30 cellular contexts compared by ENCODE assay signal in genomic region chr5:4005335-4005734, GRCh38.
"Had no signal": no experiment of that assay in that cellular context is flagged by ENCODE, and none has a peak within 500 bp of the region (broad histone marks: within the 10 kb centered on the region; RNA-seq: fewer than 3 reads in every experiment).

No MANE protein-coding gene starts in this region.

- H3K9ac ChIP-seq: neural progenitor cell had no signal

- H3K27me3 ChIP-seq: ascending aorta, gastrocnemius medialis, neural progenitor cell, spleen, uterus had no signal

- H2AFZ ChIP-seq: neural progenitor cell had no signal

- H3K36me3 ChIP-seq: ascending aorta, gastrocnemius medialis, neural progenitor cell, spleen, thoracic aorta, uterus, WERI-Rb-1 had no signal

- ATAC-seq: gastrocnemius medialis; naive thymus-derived CD8-positive, alpha-beta T cell; right cardiac atrium; stimulated activated naive CD8-positive, alpha-beta T cell treated with anti-CD3 and anti-CD28 coated beads, Interleukin-15, Interleukin-2, amounts not matched to agents 100 U/mL and 50 U/mL, for 24 hours; T-helper 17 cell had no signal

- DNase-seq: activated CD4-positive, alpha-beta memory T cell treated with anti-CD3 and anti-CD28 coated beads for 36 hours; activated CD4-positive, alpha-beta T cell treated with anti-CD3 and anti-CD28 coated beads, Interleukin-2, amount 10 ng/mL, durations not matched to agents 24 days and 14 days; activated CD4-positive, CD25-positive, alpha-beta regulatory T cell treated with anti-CD3 and anti-CD28 coated beads, Interleukin-2, amount 50 U/mL, for 72 hours; activated CD8-positive, alpha-beta memory T cell treated with anti-CD3 and anti-CD28 coated beads, Interleukin-2, amount 50 U/mL, for 4 hours; activated effector memory CD4-positive, alpha-beta T cell treated with anti-CD3 and anti-CD28 coated beads, Interleukin-2, amount 50 U/mL, for 16 hours; activated naive CD4-positive, alpha-beta T cell treated with anti-CD3 and anti-CD28 coated beads for 36 hours; activated naive CD8-positive, alpha-beta T cell treated with anti-CD3 and anti-CD28 coated beads, Interleukin-2, amount 10 ng/mL, durations not matched to agents 7 days and 5 days; activated T-cell treated with anti-CD3 and anti-CD28 coated beads, Interleukin-2, amount 50 U/mL, for 1 hour; dorsolateral prefrontal cortex; effector memory CD4-positive, alpha-beta T cell; erythroblast; gastrocnemius medialis; glutamatergic neuron; naive thymus-derived CD8-positive, alpha-beta T cell; occipital lobe; right cardiac atrium; spleen; stimulated activated naive CD8-positive, alpha-beta T cell treated with anti-CD3 and anti-CD28 coated beads, Interleukin-15, Interleukin-2, amounts not matched to agents 100 U/mL and 50 U/mL, for 24 hours; T-helper 17 cell; T1000; trophoblast cell; uterus; WERI-Rb-1 had no signal

- H3K4me1 Mint-ChIP-seq: activated CD4-positive, alpha-beta T cell treated with anti-CD3 and anti-CD28 coated beads, Interleukin-2, amount 10 ng/mL, durations not matched to agents 24 days and 14 days; activated naive CD8-positive, alpha-beta T cell treated with anti-CD3 and anti-CD28 coated beads, Interleukin-2, amount 10 ng/mL, durations not matched to agents 7 days and 5 days; naive thymus-derived CD8-positive, alpha-beta T cell; neural progenitor cell; T-helper 17 cell had no signal

- H3K9me3 ChIP-seq: ascending aorta, gastrocnemius medialis, thoracic aorta, uterus had no signal

- H3K9me3 Mint-ChIP-seq: neural progenitor cell had no signal

- H3K4me3 ChIP-seq: ascending aorta, coronary artery, dorsolateral prefrontal cortex, gastrocnemius medialis, neural progenitor cell, spleen, thoracic aorta, uterus had no signal

- H3K36me3 Mint-ChIP-seq: activated CD4-positive, alpha-beta memory T cell treated with anti-CD3 and anti-CD28 coated beads for 36 hours; activated naive CD8-positive, alpha-beta T cell treated with anti-CD3 and anti-CD28 coated beads, Interleukin-2, amount 10 ng/mL, durations not matched to agents 7 days and 5 days; brain; naive thymus-derived CD8-positive, alpha-beta T cell; neural progenitor cell had no signal

- H3K27me3 Mint-ChIP-seq: activated CD4-positive, alpha-beta memory T cell treated with anti-CD3 and anti-CD28 coated beads for 36 hours; activated CD4-positive, alpha-beta T cell treated with anti-CD3 and anti-CD28 coated beads, Interleukin-2, amount 10 ng/mL, durations not matched to agents 24 days and 14 days; activated naive CD8-positive, alpha-beta T cell treated with anti-CD3 and anti-CD28 coated beads, Interleukin-2, amount 10 ng/mL, durations not matched to agents 7 days and 5 days; naive thymus-derived CD8-positive, alpha-beta T cell; T-helper 17 cell had no signal

- H3K4me3 Mint-ChIP-seq: activated CD4-positive, alpha-beta memory T cell treated with anti-CD3 and anti-CD28 coated beads for 36 hours; activated CD4-positive, alpha-beta T cell treated with anti-CD3 and anti-CD28 coated beads, Interleukin-2, amount 10 ng/mL, durations not matched to agents 24 days and 14 days; activated naive CD4-positive, alpha-beta T cell treated with anti-CD3 and anti-CD28 coated beads for 36 hours; activated naive CD8-positive, alpha-beta T cell treated with anti-CD3 and anti-CD28 coated beads, Interleukin-2, amount 10 ng/mL, durations not matched to agents 7 days and 5 days; activated T-helper 1 cell treated with anti-CD3 and anti-CD28 coated beads, Interleukin-12 subunit alpha, Interleukin-12 subunit beta, Interleukin-2, Interleukin-4 antibody, amounts not matched to agents 30 ng/mL and 10 ng/mL and 1 ng/mL, durations not matched to agents 14 hours and 24 hours and 36 hours; brain; naive thymus-derived CD8-positive, alpha-beta T cell; neural progenitor cell; T-helper 17 cell had no signal

- H3K4me1 ChIP-seq: ascending aorta, gastrocnemius medialis, neural progenitor cell, spleen, uterus had no signal

- H3K27ac ChIP-seq: ascending aorta, coronary artery, dorsolateral prefrontal cortex, gastrocnemius medialis, neural progenitor cell, spleen, thoracic aorta, uterus, WERI-Rb-1 had no signal

- H3K27ac Mint-ChIP-seq: activated CD4-positive, alpha-beta memory T cell treated with anti-CD3 and anti-CD28 coated beads for 36 hours; activated CD4-positive, alpha-beta T cell treated with anti-CD3 and anti-CD28 coated beads, Interleukin-2, amount 10 ng/mL, durations not matched to agents 24 days and 14 days; activated naive CD4-positive, alpha-beta T cell treated with anti-CD3 and anti-CD28 coated beads for 36 hours; activated naive CD8-positive, alpha-beta T cell treated with anti-CD3 and anti-CD28 coated beads, Interleukin-2, amount 10 ng/mL, durations not matched to agents 7 days and 5 days; activated T-helper 1 cell treated with anti-CD3 and anti-CD28 coated beads, Interleukin-12 subunit alpha, Interleukin-12 subunit beta, Interleukin-2, Interleukin-4 antibody, amounts not matched to agents 30 ng/mL and 10 ng/mL and 1 ng/mL, durations not matched to agents 14 hours and 24 hours and 36 hours; brain; naive thymus-derived CD8-positive, alpha-beta T cell; neural progenitor cell; T-helper 17 cell had no signal

- H3K4me2 ChIP-seq: neural progenitor cell had no signal

- FAIRE-seq: keratinocyte had no signal
